21 cellular contexts compared by ENCODE assay signal in the genomic region with DNA sequence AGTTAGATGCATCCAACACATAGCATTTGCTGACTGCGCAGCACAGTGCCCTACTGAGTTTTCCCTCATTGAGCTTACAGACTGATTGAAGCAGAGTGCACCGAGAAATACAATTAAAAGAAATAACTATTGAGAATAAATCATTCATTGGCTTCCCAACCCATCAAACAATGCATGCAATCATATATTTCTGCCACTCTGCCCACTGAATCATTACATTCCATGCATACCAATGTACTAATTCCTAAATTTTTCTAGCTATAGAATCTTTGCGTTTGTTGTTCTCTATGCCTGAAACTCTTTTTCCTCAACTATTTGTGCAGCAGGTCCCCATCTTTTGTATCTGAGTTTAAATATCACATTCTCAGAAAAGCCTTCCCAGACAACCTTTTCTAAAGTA.
DNase-seq lines count a peak whose midpoint lies in the region; ATAC-seq and TF ChIP-seq lines count a peak whose summit lies in the region.
"Had no signal": no experiment of that assay in that cellular context is flagged by ENCODE, and none has a peak within 500 bp of the region (broad histone marks: within the 10 kb centered on the region; RNA-seq: fewer than 3 reads in every experiment).

No MANE protein-coding gene starts in this region.

- peaks cover 9% of the 10 kb centered on the region for H3K4me1 ChIP-seq in foreskin keratinocyte
- H3K4me1 ChIP-seq: A549, BE2C had no signal

- TF ChIP-seq CTCF in RWPE1 (conservative IDR thresholded peaks at IDR 0.05; ENCODE audit: low read depth) (no peak), foreskin keratinocyte (conservative IDR thresholded peaks at IDR 0.05) (no peak)

- H3K9me3 Mint-ChIP-seq in activated naive CD4-positive, alpha-beta T cell treated with anti-CD3 and anti-CD28 coated beads, Interleukin-2, amount 50 U/mL, for 72 hours = peaks cover 12 to 15% of the 10 kb centered on the region in 2 donors

- H3K27me3 ChIP-seq in foreskin keratinocyte = no peaks in the 10 kb centered on the region
- H3K27me3 ChIP-seq: BE2C; BLaER1 treated with 17β-estradiol and CSF1 and Interleukin-3, amounts not matched to agents 10 nM and 100 nM had no signal

- no peak overlapping the region for H3K27ac Mint-ChIP-seq in activated naive CD4-positive, alpha-beta T cell treated with anti-CD3 and anti-CD28 coated beads, Interleukin-2, amount 50 U/mL, for 72 hours
- H3K27ac Mint-ChIP-seq: CD14-positive monocyte; CD4-positive, alpha-beta T cell; CD8-positive, alpha-beta memory T cell; GM23338; H9 had no signal

- POLR2A ChIA-PET in RWPE1 (lab: Yijun Ruan, JAX; ENCODE audit: low non-redundant PET) = no interaction called here

- DNase-seq in EL (peak; percentile 34), HS-5 (ENCODE audit: low read depth) (peak; percentile 40), RWPE1 (ENCODE audit: low spot score) (peak; percentile 53), foreskin keratinocyte (peak in 1 of 2 donors; percentile 62)
- no peak for DNase-seq in activated naive CD4-positive, alpha-beta T cell treated with anti-CD3 and anti-CD28 coated beads, Interleukin-2, amount 50 U/mL, for 72 hours (ENCODE audit: low spot score in 2 of 2)
- DNase-seq: 8988T; ACHN; AML-193; BE2C; CD4-positive, alpha-beta T cell; CD8-positive, alpha-beta memory T cell; DMS 273 treated with DMSO at 0.1 percent for 48 hours; DMS79; H9 had no signal

- H3K36me3 Mint-ChIP-seq in activated naive CD4-positive, alpha-beta T cell treated with anti-CD3 and anti-CD28 coated beads, Interleukin-2, amount 50 U/mL, for 72 hours = no peaks in the 10 kb centered on the region
- H3K36me3 Mint-ChIP-seq: CD14-positive monocyte; CD8-positive, alpha-beta memory T cell had no signal

- CTCF ChIA-PET in RWPE1 (lab: Yijun Ruan, JAX) = no interaction called here

- no peak overlapping the region for H3K27ac ChIP-seq in RWPE1
- H3K27ac ChIP-seq in foreskin keratinocyte = no peak overlapping the region
- H3K27ac ChIP-seq: A549; BLaER1 treated with 17β-estradiol and CSF1 and Interleukin-3, amounts not matched to agents 10 nM and 100 nM had no signal

- peak; percentile 21 for ATAC-seq in foreskin keratinocyte
- ATAC-seq in HG03139 (IDR thresholded peaks at IDR 0.05; ENCODE audit: unreplicated experiment) = no peak
- ATAC-seq in activated naive CD4-positive, alpha-beta T cell treated with anti-CD3 and anti-CD28 coated beads, Interleukin-2, amount 50 U/mL, for 72 hours = no peak
- ATAC-seq in HG02885 (IDR thresholded peaks at IDR 0.05; ENCODE audit: poor library complexity, unreplicated experiment) = no peak
- ATAC-seq: A549, GM23338, HCT116 had no signal

Comparison
In these comparisons a context has a peak if more than half of its experiments do, and no peak if none do; other contexts are left out.
1. DNase-seq: peak in EL (single experiment), HS-5 (single experiment) and RWPE1 (single experiment); none in activated naive CD4-positive, alpha-beta T cell treated with anti-CD3 and anti-CD28 coated beads, Interleukin-2, amount 50 U/mL, for 72 hours (0 of 2).